9 cellular contexts compared by ENCODE assay signal in genomic region chr15:85639752-85640381, GRCh38.
DNase-seq lines count a peak whose midpoint lies in the region; ATAC-seq and TF ChIP-seq lines count a peak whose summit lies in the region.
"Had no signal": no experiment of that assay in that cellular context is flagged by ENCODE, and none has a peak within 500 bp of the region (broad histone marks: within the 10 kb centered on the region; RNA-seq: fewer than 3 reads in every experiment).

No MANE protein-coding gene starts in this region.

- H3K27ac ChIP-seq in OCI-LY3 (ENCODE audit: low read length), result peak overlapping the region; percentile 25; the same call in 1 of the 2 replicates
- no peak overlapping the region for H3K27ac ChIP-seq in neuronal stem cell (replicated peaks; ENCODE audit: low read length)
- H3K27ac ChIP-seq: right lobe of liver had no signal

- no peak overlapping the region for H3K14ac ChIP-seq in neuronal stem cell (ENCODE audit: low read length)

- peaks cover 5% of the 10 kb centered on the region for H3K36me3 ChIP-seq in OCI-LY3 (replicated peaks; ENCODE audit: low read depth, low read length)
- H3K36me3 ChIP-seq in neuronal stem cell (replicated peaks in 1 of 2; ENCODE audit: control insufficient read depth in 2 of 2, insufficient read depth in 2 of 2, low read length in 2 of 2), result peaks cover 0 to 43% of the 10 kb centered on the region in 2 donors

- H2BK12ac ChIP-seq in neuronal stem cell (ENCODE audit: low read length), result no peak overlapping the region

- H3K9me3 ChIP-seq in OCI-LY3 (ENCODE audit: insufficient read depth, low read length), result no peaks in the 10 kb centered on the region
- H3K9me3 ChIP-seq in neuronal stem cell (replicated peaks in 1 of 2; ENCODE audit: control insufficient read depth in 2 of 2, insufficient read depth in 1 of 2, low read depth in 1 of 2, low read length in 2 of 2), result peaks cover 0 to under 1% of the 10 kb centered on the region in 2 donors
- H3K9me3 ChIP-seq: right lobe of liver had no signal

- H2BK5ac ChIP-seq in neuronal stem cell (ENCODE audit: low read length), result no peak overlapping the region

- H3K27ac Mint-ChIP-seq in glutamatergic neuron (ENCODE audit: unreplicated experiment), result peak overlapping the region; percentile 26

- H3K9ac ChIP-seq in OCI-LY3 (ENCODE audit: low read length) (no peak overlapping the region), neuronal stem cell (ENCODE audit: low read depth, low read length, poor library complexity) (no peak overlapping the region)

- H3K27me3 Mint-ChIP-seq in glutamatergic neuron (ENCODE audit: unreplicated experiment), result no peaks in the 10 kb centered on the region

- H3K79me1 ChIP-seq in neuronal stem cell (ENCODE audit: low read depth, low read length), result no peaks in the 10 kb centered on the region

- no peak overlapping the region for H4K91ac ChIP-seq in neuronal stem cell (ENCODE audit: low read depth, low read length, poor library complexity)

- TF ChIP-seq CTCF in OCI-LY3 (IDR thresholded peaks at IDR 0.05; ENCODE audit: low read depth, low read length), result no peak
- TF ChIP-seq CTCF in glutamatergic neuron (IDR thresholded peaks at IDR 0.05; ENCODE audit: partially characterized antibody, unreplicated experiment), result no peak

- H3K4me1 ChIP-seq in OCI-LY3 (ENCODE audit: low read length), result peaks cover 26% of the 10 kb centered on the region
- H3K4me1 ChIP-seq in neuronal stem cell (ENCODE audit: control insufficient read depth in 2 of 2, insufficient read depth in 1 of 2, low read depth in 1 of 2, low read length in 2 of 2), result no peaks in the 10 kb centered on the region

- H3K4me2 ChIP-seq in OCI-LY3 (ENCODE audit: low read length) (peak overlapping the region; percentile 52), neuronal stem cell (ENCODE audit: insufficient read depth, low read length, poor library complexity, severe bottlenecking) (no peak overlapping the region)

- no peak overlapping the region for H2BK15ac ChIP-seq in neuronal stem cell (ENCODE audit: low read length)

- H3K23ac ChIP-seq in neuronal stem cell (ENCODE audit: low read depth, low read length, poor library complexity), result no peak overlapping the region

- no peak overlapping the region for H2AK5ac ChIP-seq in neuronal stem cell (ENCODE audit: low read depth, low read length)

- H2AFZ ChIP-seq in OCI-LY3 (ENCODE audit: low read depth, low read length) (no peak overlapping the region), neuronal stem cell (ENCODE audit: low read length) (no peak overlapping the region)

- no peak overlapping the region for H3K4ac ChIP-seq in neuronal stem cell (ENCODE audit: low read length)

- peaks cover 6% of the 10 kb centered on the region; the same call in 1 of the 2 replicates for H3K79me2 ChIP-seq in OCI-LY3 (ENCODE audit: low read length)

- H3K4me3 Mint-ChIP-seq in glutamatergic neuron (ENCODE audit: unreplicated experiment), result no peak overlapping the region

- H2BK120ac ChIP-seq in neuronal stem cell (ENCODE audit: low read depth, low read length), result no peak overlapping the region

- H3K18ac ChIP-seq in neuronal stem cell (ENCODE audit: low read length), result no peak overlapping the region

- H3K27me3 ChIP-seq in OCI-LY3 (ENCODE audit: low read depth, low read length) (no peaks in the 10 kb centered on the region), neuronal stem cell (ENCODE audit: control insufficient read depth in 3 of 3, insufficient read depth in 3 of 3, low read depth in 1 of 3, low read length in 3 of 3) (no peaks in the 10 kb centered on the region)
- H3K27me3 ChIP-seq: right lobe of liver had no signal

- DNase-seq in Ammon's horn (ENCODE audit: low spot score) (peak; percentile 30), glutamatergic neuron (no peak), neuronal stem cell (ENCODE audit: low spot score) (no peak), NCI-H1092 treated with DMSO at 0.1 percent for 48 hours (lab: John Stamatoyannopoulos, UW) (no peak)
- DNase-seq in stimulated activated CD4-positive, alpha-beta T cell treated with anti-CD3 and anti-CD28 coated beads, Interleukin-4, amount 100 ng/mL, for 24 hours, result no peak
- DNase-seq: right lobe of liver had no signal

- peaks cover 18% of the 10 kb centered on the region for H3K4me1 Mint-ChIP-seq in glutamatergic neuron (ENCODE audit: low read depth, unreplicated experiment)

- H3K9me3 Mint-ChIP-seq in glutamatergic neuron (ENCODE audit: unreplicated experiment), result peaks cover 1% of the 10 kb centered on the region

- H3K4me3 ChIP-seq in OCI-LY3 (ENCODE audit: low read length) (no peak overlapping the region), neuronal stem cell (ENCODE audit: low read length in 2 of 2) (no peak overlapping the region)
- H3K4me3 ChIP-seq: right lobe of liver had no signal

- ATAC-seq in GM21390 (IDR thresholded peaks at IDR 0.05; ENCODE audit: unreplicated experiment) (peak; percentile 89), GM21515 (IDR thresholded peaks at IDR 0.05; ENCODE audit: unreplicated experiment) (no peak)
- ATAC-seq: right lobe of liver had no signal

- whole genome bisulfite sequencing in neuronal stem cell (ENCODE audit: extremely low coverage in 2 of 2, insufficient read length in 2 of 2, insufficient replicate concordance in 1 of 2), 2 donors, result no CpG with 5 or more reads among the region's 3 CpGs

- peaks cover 8% of the 10 kb centered on the region for H4K20me1 ChIP-seq in OCI-LY3 (ENCODE audit: insufficient read depth, low read length)

- no peak overlapping the region for H4K8ac ChIP-seq in neuronal stem cell (ENCODE audit: low read depth, low read length)

- no peaks in the 10 kb centered on the region for H3K36me3 Mint-ChIP-seq in glutamatergic neuron (ENCODE audit: unreplicated experiment)
